Comparison of ENCODE assay signal across 11 cellular contexts in genomic region chr9:113522419-113522818, GRCh38. TPM values are rescaled to one million over a fixed set of nuclear protein-coding genes. Genes with fewer than 3 reads are reported as not detected.
A peak's percentile ranks its signal among the peaks of the same experiment; 100 is the strongest.
DNase-seq lines count a peak whose midpoint lies in the region; ATAC-seq and TF ChIP-seq lines count a peak whose summit lies in the region.
"Had no signal": no experiment of that assay in that cellular context is flagged by ENCODE, and none has a peak within 500 bp of the region (broad histone marks: within the 10 kb centered on the region; RNA-seq: fewer than 3 reads in every experiment).

No MANE protein-coding gene starts in this region.

- DNase-seq in T-helper 2 cell treated with Interferon-gamma antibody and Interleukin-4, amounts not matched to agents 5 μg/mL and 100 μg/mL, for 36 hours (ENCODE audit: low spot score) = no peak
- DNase-seq in T-helper 2 cell (no peak), hepatocyte (ENCODE audit: low spot score) (no peak), NCI-H526 (lab: John Stamatoyannopoulos, UW) (no peak)
- no peak for DNase-seq in stimulated activated naive B cell treated with anti-CD40 and anti-IgM and Interleukin-4, amounts not matched to agents 10 μg/mL and 1 μg/mL and 100 μg/mL, for 72 hours
- no peak for DNase-seq in activated effector memory CD4-positive, alpha-beta T cell treated with Interleukin-2 at 50 U/mL for 16 hours
- DNase-seq: DMS79, nucleus accumbens, T1000 had no signal

- H3K4me2 ChIP-seq in hepatocyte = peak overlapping the region; percentile 60

- WGBS in hepatocyte (ENCODE audit: low lambda C conversion rate, missing lambda C conversion rate) = 15% methylated on average over 1 of the region's 1 CpG

- TF ChIP-seq CTCF in VCaP (conservative IDR thresholded peaks at IDR 0.05) (no peak), hepatocyte (IDR thresholded peaks at IDR 0.05; ENCODE audit: poor library complexity) (no peak)

- no peaks in the 10 kb centered on the region for H4K20me1 ChIP-seq in hepatocyte (ENCODE audit: insufficient read depth, poor library complexity, severe bottlenecking)

- peaks cover 55% of the 10 kb centered on the region for H3K4me1 ChIP-seq in hepatocyte (ENCODE audit: insufficient read depth)

- H3K4me3 Mint-ChIP-seq in T-helper 2 cell treated with Interferon-gamma antibody and Interleukin-4, amounts not matched to agents 5 μg/mL and 100 μg/mL, for 36 hours = peak overlapping the region; percentile 67
- peak overlapping the region; percentile 67 to 78 for H3K4me3 Mint-ChIP-seq in stimulated activated naive B cell treated with anti-CD40 and anti-IgM and Interleukin-4, amounts not matched to agents 10 μg/mL and 1 μg/mL and 100 μg/mL, for 72 hours

- no peak overlapping the region for H3K4me3 ChIP-seq in hepatocyte

- H2AFZ ChIP-seq in hepatocyte = no peak overlapping the region

- no peaks in the 10 kb centered on the region for H3K79me2 ChIP-seq in hepatocyte

- no peaks in the 10 kb centered on the region for H3K36me3 ChIP-seq in hepatocyte (replicated peaks; ENCODE audit: insufficient read depth, low read depth)

- H3K27ac ChIP-seq in VCaP (peak overlapping the region; percentile 0; the same call in 1 of the 2 replicates), hepatocyte (peak overlapping the region; percentile 97)

- H3K27ac Mint-ChIP-seq in T-helper 2 cell treated with Interferon-gamma antibody and Interleukin-4, amounts not matched to agents 5 μg/mL and 100 μg/mL, for 36 hours = no peak overlapping the region
- H3K27ac Mint-ChIP-seq in stimulated activated naive B cell treated with anti-CD40 and anti-IgM and Interleukin-4, amounts not matched to agents 10 μg/mL and 1 μg/mL and 100 μg/mL, for 72 hours = peak overlapping the region; percentile 59

- no peaks in the 10 kb centered on the region for H3K9me2 ChIP-seq in hepatocyte (replicated peaks; ENCODE audit: insufficient read depth)

- no peaks in the 10 kb centered on the region for H3K27me3 ChIP-seq in hepatocyte

- H3K9me3 Mint-ChIP-seq in T-helper 2 cell treated with Interferon-gamma antibody and Interleukin-4, amounts not matched to agents 5 μg/mL and 100 μg/mL, for 36 hours = no peaks in the 10 kb centered on the region
- H3K9me3 Mint-ChIP-seq in stimulated activated naive B cell treated with anti-CD40 and anti-IgM and Interleukin-4, amounts not matched to agents 10 μg/mL and 1 μg/mL and 100 μg/mL, for 72 hours = no peaks in the 10 kb centered on the region

- H3K27me3 Mint-ChIP-seq in T-helper 2 cell treated with Interferon-gamma antibody and Interleukin-4, amounts not matched to agents 5 μg/mL and 100 μg/mL, for 36 hours (ENCODE audit: low read depth) = no peaks in the 10 kb centered on the region
- H3K27me3 Mint-ChIP-seq in stimulated activated naive B cell treated with anti-CD40 and anti-IgM and Interleukin-4, amounts not matched to agents 10 μg/mL and 1 μg/mL and 100 μg/mL, for 72 hours = no peaks in the 10 kb centered on the region

- no peaks in the 10 kb centered on the region for H3K9me3 ChIP-seq in hepatocyte (ENCODE audit: low read depth)

- ATAC-seq in stimulated activated naive B cell treated with anti-CD40 and anti-IgM and Interleukin-4, amounts not matched to agents 10 μg/mL and 1 μg/mL and 100 μg/mL, for 72 hours (replicated peaks) = no peak
- ATAC-seq in HG02763 (IDR thresholded peaks at IDR 0.05; ENCODE audit: unreplicated experiment) = no peak

- peaks cover 43% of the 10 kb centered on the region for H3K36me3 Mint-ChIP-seq in T-helper 2 cell treated with Interferon-gamma antibody and Interleukin-4, amounts not matched to agents 5 μg/mL and 100 μg/mL, for 36 hours (ENCODE audit: low read depth)
- peaks cover 0 to 4% of the 10 kb centered on the region in 2 donors for H3K36me3 Mint-ChIP-seq in stimulated activated naive B cell treated with anti-CD40 and anti-IgM and Interleukin-4, amounts not matched to agents 10 μg/mL and 1 μg/mL and 100 μg/mL, for 72 hours

- H3K4me1 Mint-ChIP-seq in T-helper 2 cell treated with Interferon-gamma antibody and Interleukin-4, amounts not matched to agents 5 μg/mL and 100 μg/mL, for 36 hours (ENCODE audit: low read depth) = peaks cover 70% of the 10 kb centered on the region
- peaks cover 59 to 76% of the 10 kb centered on the region in 2 donors for H3K4me1 Mint-ChIP-seq in stimulated activated naive B cell treated with anti-CD40 and anti-IgM and Interleukin-4, amounts not matched to agents 10 μg/mL and 1 μg/mL and 100 μg/mL, for 72 hours

RNA-seq across cellular contexts. Expression of gene RGS3, which starts 58.9 kb away (rescaled TPM):
- total RNA-seq in hepatocyte = 47.0 and 48.0 TPM in 2 replicates
- 62.7 and 78.2 TPM in 2 replicates for polyA plus RNA-seq in hepatocyte
